9 cellular contexts compared by ENCODE assay signal in the genomic region with DNA sequence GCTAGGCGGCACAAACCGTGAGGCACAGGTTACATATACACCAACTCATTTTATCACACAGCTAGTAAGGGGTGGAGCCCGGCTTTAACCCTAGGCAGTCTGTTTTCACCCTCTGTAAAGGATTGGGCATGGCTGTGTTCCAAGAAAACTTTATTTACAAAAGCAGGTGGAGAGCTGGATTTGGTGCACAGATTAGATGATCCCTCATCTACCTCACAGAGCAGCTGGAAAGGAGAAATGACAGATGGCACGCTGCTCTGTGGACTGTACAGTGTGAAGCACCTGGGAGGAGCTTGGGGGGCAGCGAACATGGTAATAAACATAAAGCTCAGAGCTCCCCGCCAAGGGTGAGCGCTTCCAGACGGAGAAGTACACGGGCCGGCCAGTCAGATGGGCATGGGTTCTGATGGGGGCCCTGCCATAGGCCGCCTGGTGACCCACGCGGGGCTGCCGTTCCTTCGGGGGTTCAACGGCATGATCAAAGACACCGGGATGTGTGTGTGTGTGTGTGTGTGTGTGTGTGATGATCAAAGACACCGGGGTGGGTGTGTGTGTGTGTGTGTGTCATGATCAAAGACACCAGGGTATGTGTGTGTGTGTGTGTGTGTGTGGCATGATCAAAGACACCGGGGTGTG. TPM values are rescaled to one million over a fixed set of nuclear protein-coding genes. Genes with fewer than 3 reads are reported as not detected.
DNase-seq lines count a peak whose midpoint lies in the region; ATAC-seq, FAIRE-seq and TF ChIP-seq lines count a peak whose summit lies in the region.
"Had no signal": no experiment of that assay in that cellular context is flagged by ENCODE, and none has a peak within 500 bp of the region (broad histone marks: within the 10 kb centered on the region; RNA-seq: fewer than 3 reads in every experiment).

No MANE protein-coding gene starts in this region.

- H3K4me3 ChIP-seq in OCI-LY7 (ENCODE audit: low read depth, low read length, poor library complexity, severe bottlenecking) (no peak overlapping the region), psoas muscle (no peak overlapping the region)

- no peaks in the 10 kb centered on the region for H4K20me1 ChIP-seq in OCI-LY7 (ENCODE audit: insufficient read depth, low read length)

- H3K9me2 ChIP-seq in OCI-LY7 (ENCODE audit: insufficient read depth, low read length) = no peaks in the 10 kb centered on the region

- H3K9me3 ChIP-seq in OCI-LY7 (ENCODE audit: low read length) = no peaks in the 10 kb centered on the region
- H3K9me3 ChIP-seq in psoas muscle = no peaks in the 10 kb centered on the region
- H3K9me3 ChIP-seq: adrenal gland had no signal

- peaks cover 8% of the 10 kb centered on the region for H3K4me1 ChIP-seq in OCI-LY7 (ENCODE audit: insufficient read depth, low read length, poor library complexity, severe bottlenecking)
- peaks cover 9% of the 10 kb centered on the region for H3K4me1 ChIP-seq in psoas muscle

- DNase-seq in OCI-LY7 (ENCODE audit: low spot score) (no peak), psoas muscle (no peak), ureter (ENCODE audit: low spot score) (no peak), H54 (ENCODE audit: insufficient read length, low spot score) (no peak)
- peak; percentile 51 for DNase-seq in central memory CD4-positive, alpha-beta T cell

- FAIRE-seq in H54 (lab: Jason Lieb, UNC) = no peak

- H3K36me3 ChIP-seq in OCI-LY7 (ENCODE audit: insufficient read depth, low read length) (peaks cover 23% of the 10 kb centered on the region), psoas muscle (ENCODE audit: insufficient read depth in 1 of 2, low read depth in 1 of 2) (peaks cover 2 to 14% of the 10 kb centered on the region in 2 donors)

- no peak for TF ChIP-seq RAD21 in Ishikawa (IDR thresholded peaks at IDR 0.05; ENCODE audit: low read depth)

- CTCF ChIA-PET in OCI-LY7 (lab: Charles Lee; ENCODE audit: unreplicated experiment) = interaction anchor here (0.9 kb wide), 1 partner anchor 503 kb away, joined by 3 read pairs; no protein-coding TSS in a partner anchor

- POLR2A ChIA-PET in OCI-LY7 (lab: Charles Lee) = interaction anchor here (0.6 to 1.6 kb wide), 8 partner anchors 11 to 295 kb away, joined by 3 to 10 read pairs (median 4); a partner anchor contains a TSS

- no peaks in the 10 kb centered on the region for H3K27me3 ChIP-seq in psoas muscle (ENCODE audit: insufficient read depth in 3 of 3, low read length in 2 of 3)
- H3K27me3 ChIP-seq: adrenal gland had no signal

- ATAC-seq in psoas muscle (peak in 3 of 4 donors; percentile 34 to 42 (median 38)), GM21737 (IDR thresholded peaks at IDR 0.05; ENCODE audit: unreplicated experiment) (no peak), GM18520 (IDR thresholded peaks at IDR 0.05; ENCODE audit: unreplicated experiment) (no peak)

- TF ChIP-seq CTCF in OCI-LY7 (conservative IDR thresholded peaks at IDR 0.05; ENCODE audit: low read length) (no peak), psoas muscle (IDR thresholded peaks at IDR 0.05) (no peak)

- TF ChIP-seq POLR2A in H54 (IDR thresholded peaks at IDR 0.05; ENCODE audit: low read depth, low read length) = no peak

- no TSS peak for BruUV-seq in OCI-LY7 (replicated peaks; lab: Mats Ljungman, UMichigan)

- peak overlapping the region; percentile 92; the same call in 1 of the 2 replicates for H2AFZ ChIP-seq in OCI-LY7 (ENCODE audit: low read length)

- no peak for TF ChIP-seq EP300 in Ishikawa (IDR thresholded peaks at IDR 0.05; ENCODE audit: borderline replicate concordance)

- no peak overlapping the region; the same call in 1 of the 2 replicates for H3K4me2 ChIP-seq in OCI-LY7 (ENCODE audit: low read length)

- H3K27ac ChIP-seq in OCI-LY7 (ENCODE audit: low read depth, low read length, poor library complexity, severe bottlenecking) (no peak overlapping the region), psoas muscle (no peak overlapping the region)

- 62 to 72% (median 67%) methylated on average over 19 of the region's 19 CpGs for WGBS in psoas muscle, 3 donors

- intact Hi-C loops in OCI-LY7 (cut with micrococcal nuclease; ENCODE audit: unreplicated experiment) = no loop called here
- intact Hi-C loops in psoas muscle (cut with DNase I) = no loop called here

- peaks cover 16% of the 10 kb centered on the region for H3K79me2 ChIP-seq in OCI-LY7 (ENCODE audit: insufficient read depth, low read depth, low read length)

TF ChIP-seq in Ishikawa, 13 proteins besides CTCF, POLR2A, EP300 and RAD21:
- TF ChIP-seq, protein P1, sequence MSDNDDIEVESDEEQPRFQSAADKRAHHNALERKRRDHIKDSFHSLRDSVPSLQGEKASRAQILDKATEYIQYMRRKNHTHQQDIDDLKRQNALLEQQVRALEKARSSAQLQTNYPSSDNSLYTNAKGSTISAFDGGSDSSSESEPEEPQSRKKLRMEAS (IDR thresholded peaks at IDR 0.05) = 0 out of 2 replicates have a peak, but pooled peaks have one; percentile 40
- peak; percentile 83 for TF ChIP-seq NFIC (IDR thresholded peaks at IDR 0.05)
- no peak for TF ChIP-seq EGR1 (IDR thresholded peaks at IDR 0.05)

RNA-seq across cellular contexts. Expression of a gene that starts 0.9 kb away (rescaled TPM):
- total RNA-seq in OCI-LY7 (2014; rRNA removed; shearing (Covaris generic)) = 31.8 and 36.7 TPM in 2 replicates
- total RNA-seq in OCI-LY7 (2022) (24.2 and 28.8 TPM in 2 replicates), psoas muscle (10 to 100 TPM in 2 of 4 donors, 1 to 10 TPM in 2; 9.3 to 13.8 (median 11.2) TPM), ureter (18.9 TPM)
- polyA plus RNA-seq in psoas muscle = 10 to 100 TPM; 12.2 to 23.7 (median 17.6) TPM

Comparison
In these comparisons a context has a peak if more than half of its experiments do, and no peak if none do; other contexts are left out.
1. ATAC-seq: peak in psoas muscle (3 of 4); none in GM21737 (single experiment) and GM18520 (single experiment).